In the genomic region with DNA sequence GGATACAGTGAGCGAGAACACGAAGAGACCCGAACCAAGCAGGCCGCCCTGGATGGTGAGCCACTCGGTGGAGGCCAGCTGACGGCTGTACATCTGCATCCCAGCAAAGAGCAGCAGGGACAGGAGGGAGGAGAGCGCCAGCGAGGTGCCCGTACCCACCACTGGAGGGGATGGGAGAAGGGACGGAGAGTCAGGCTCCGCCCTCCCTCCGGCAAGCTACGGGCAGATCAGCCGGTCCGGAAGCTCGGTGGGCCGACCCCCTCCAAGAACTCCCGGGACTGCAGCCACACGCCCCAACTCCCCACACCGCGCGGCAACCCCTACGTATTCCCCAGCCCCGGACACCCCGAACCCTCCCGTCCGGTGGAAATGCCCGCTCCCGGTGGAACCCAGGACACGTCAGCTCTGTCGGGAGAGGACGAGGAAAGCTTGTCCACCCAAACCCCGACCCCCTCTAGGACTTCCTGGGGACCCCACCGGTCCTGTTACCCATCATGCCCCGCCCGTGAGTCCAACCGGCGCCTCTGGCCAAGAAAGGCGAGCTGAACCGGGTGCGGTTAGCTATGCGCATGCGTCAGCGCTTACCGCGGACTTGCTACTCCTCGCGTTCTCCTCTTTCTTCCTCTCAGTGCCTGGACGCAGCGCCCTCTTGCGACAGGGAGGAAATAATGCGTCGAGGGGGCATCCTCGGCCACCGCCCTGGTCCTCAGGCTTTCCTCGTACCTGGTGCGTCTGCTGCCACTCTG, we compare ENCODE assay signal across 8 cellular contexts. TPM values are rescaled to one million over a fixed set of nuclear protein-coding genes. Genes with fewer than 3 reads are reported as not detected.
DNase-seq lines count a peak whose midpoint lies in the region; ATAC-seq, FAIRE-seq and TF ChIP-seq lines count a peak whose summit lies in the region.

A gene (minus strand): TSS at position 573 of the 746 bp plus-strand sequence. CDS start 80 bp downstream, at position 493.

- ATAC-seq in HG02852 (IDR thresholded peaks at IDR 0.05; ENCODE audit: unreplicated experiment), result peak; percentile 74
- peak; percentile 89 for ATAC-seq in left ventricle myocardium superior

- peaks cover 0 to 7% of the 10 kb centered on the region in 2 donors for H3K4me1 ChIP-seq in uterus

- TF ChIP-seq POLR2A in GM12892 (IDR thresholded peaks at IDR 0.05; ENCODE audit: low read depth, low read length), result peak; percentile 85
- TF ChIP-seq POLR2A in uterus (IDR thresholded peaks at IDR 0.05), result peak; percentile 48 to 67

- H3K4me3 Mint-ChIP-seq in T-helper 1 cell treated with Interleukin-12 subunit alpha and Interleukin-12 subunit beta and Interleukin-4 antibody, amounts not matched to agents 30 μg/mL and 1 μg/mL, for 36 hours, result peak within 1 kb of the TSS; percentile 97

- no peaks in the 10 kb centered on the region for H3K27me3 Mint-ChIP-seq in T-helper 1 cell treated with Interleukin-12 subunit alpha and Interleukin-12 subunit beta and Interleukin-4 antibody, amounts not matched to agents 30 μg/mL and 1 μg/mL, for 36 hours (ENCODE audit: low read depth)

- DNase-seq in GM12892 (ENCODE audit: insufficient read length) (peak; percentile 96), NCI-H1694 (lab: John Stamatoyannopoulos, UW) (peak; percentile 100), amniotic stem cell (lab: John Stamatoyannopoulos, UW) (peak; percentile 90), left ventricle myocardium superior (peak; percentile 96), pulmonary artery endothelial cell (ENCODE audit: low read depth, low spot score) (peak; percentile 85), uterus (peak; percentile 94 to 95)

- H3K27ac ChIP-seq in uterus, result peak within 1 kb of the TSS; percentile 89 to 95

- intact Hi-C loops in left ventricle myocardium superior (cut with micrococcal nuclease) (no loop called here), uterus (cut with DNase I; ENCODE audit: low total_unique reads) (no loop called here)

- peaks cover 28% of the 10 kb centered on the region for H3K36me3 Mint-ChIP-seq in T-helper 1 cell treated with Interleukin-12 subunit alpha and Interleukin-12 subunit beta and Interleukin-4 antibody, amounts not matched to agents 30 μg/mL and 1 μg/mL, for 36 hours (ENCODE audit: low read depth)

- peak within 1 kb of the TSS; percentile 97 for H3K27ac Mint-ChIP-seq in T-helper 1 cell treated with Interleukin-12 subunit alpha and Interleukin-12 subunit beta and Interleukin-4 antibody, amounts not matched to agents 30 μg/mL and 1 μg/mL, for 36 hours

- no peaks in the 10 kb centered on the region for H3K9me3 ChIP-seq in uterus

- no peaks in the 10 kb centered on the region for H3K9me3 Mint-ChIP-seq in T-helper 1 cell treated with Interleukin-12 subunit alpha and Interleukin-12 subunit beta and Interleukin-4 antibody, amounts not matched to agents 30 μg/mL and 1 μg/mL, for 36 hours

- peaks cover 42% of the 10 kb centered on the region for H3K4me1 Mint-ChIP-seq in T-helper 1 cell treated with Interleukin-12 subunit alpha and Interleukin-12 subunit beta and Interleukin-4 antibody, amounts not matched to agents 30 μg/mL and 1 μg/mL, for 36 hours (ENCODE audit: low read depth)

- no peaks in the 10 kb centered on the region for H3K27me3 ChIP-seq in uterus

- H3K4me3 ChIP-seq in uterus, result peak within 1 kb of the TSS; percentile 79 to 90

- peak; percentile 100 for FAIRE-seq in GM12892 (lab: Jason Lieb, UNC)

- peak; percentile 88 to 99 (median 97) for TF ChIP-seq CTCF in uterus (IDR thresholded peaks at IDR 0.05)

- no peaks in the 10 kb centered on the region for H3K36me3 ChIP-seq in uterus

RNA-seq across cellular contexts. Expression of the gene that starts here (rescaled TPM):
- 92.9 TPM for polyA plus RNA-seq in GM12892 (2012; ENCODE audit: missing spikeins)
- total RNA-seq in left ventricle myocardium superior (134 TPM), pulmonary artery endothelial cell (117 and 121 TPM in 2 replicates), uterus (100 to 1,000 TPM in 1 of 4 donors, 10 to 100 TPM in 2, 1 to 10 TPM in 1; 1.5 to 200 (median 62.5) TPM)

Comparison
In these comparisons a context has a peak if more than half of its experiments do, and no peak if none do; other contexts are left out.
1. Peak in every context shown above with its lines: DNase-seq, ATAC-seq, H3K4me3 ChIP-seq and H3K27ac ChIP-seq.